Comparison of ENCODE assay signal across 1 cellular context in genomic region chr1:76764638-76765572, GRCh38.
A peak's percentile ranks its signal among the peaks of the same experiment; 100 is the strongest.
TF ChIP-seq lines count a peak whose summit lies in the region.

No MANE protein-coding gene starts in this region.

TF ChIP-seq in SK-N-SH treated with all-trans-retinoic acid at 6 μM for 48 hours, 23 proteins besides CTCF, POLR2A, EP300 and RAD21 (continued from another document):
- TF ChIP-seq TSHZ2 (CRISPR knock-in tag; IDR thresholded peaks at IDR 0.05): peak; percentile 71; the same call in 1 of the 2 replicates
TF ChIP-seq in SK-N-SH treated with all-trans-retinoic acid at 6 μM for 48 hours: peak in this region for 4.
